ENCODE assay signal across 1 cellular context in the genomic region with DNA sequence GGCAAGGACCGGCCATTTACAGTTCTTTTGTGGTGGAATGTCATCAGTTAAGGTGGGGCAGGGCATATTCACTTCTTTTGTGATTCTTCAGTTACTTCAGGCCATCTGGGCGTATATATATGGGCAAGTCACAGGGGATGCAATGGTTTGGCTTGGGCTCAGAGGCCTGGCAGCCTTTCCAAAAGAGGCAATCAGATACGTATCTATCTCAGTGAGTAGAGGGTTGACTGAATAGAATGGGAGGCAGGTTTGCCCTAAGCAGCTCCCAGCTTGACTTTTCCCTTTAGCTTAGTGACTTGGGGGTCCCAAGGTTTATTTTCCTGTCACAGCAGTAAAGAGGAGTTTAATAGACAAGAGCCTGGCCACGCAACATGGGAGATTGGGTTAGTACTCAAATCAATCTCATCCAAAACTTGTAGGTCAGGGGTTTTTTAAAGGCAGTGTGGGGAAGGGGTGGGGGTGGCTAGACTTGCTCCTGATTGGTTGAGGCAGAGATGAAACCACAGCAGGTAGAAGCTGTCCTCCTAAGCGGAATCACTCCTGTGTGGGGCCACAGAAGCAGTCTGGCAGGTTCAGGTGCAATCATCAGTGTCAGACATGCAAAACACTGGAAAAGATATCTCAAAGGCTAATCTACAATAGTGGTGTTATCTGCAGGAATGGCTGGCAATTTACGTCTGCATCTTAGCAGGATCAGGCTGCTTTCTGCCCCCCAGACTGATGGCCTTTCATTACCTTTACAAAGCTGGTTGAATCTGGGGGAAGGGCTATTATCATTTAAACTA.
TF ChIP-seq lines count a peak whose summit lies in the region.

No MANE protein-coding gene starts in this region.

TF ChIP-seq in GM23338, 12 proteins besides CTCF, POLR2A, EP300 and RAD21:
- TF ChIP-seq POLR2AphosphoS5 (IDR thresholded peaks at IDR 0.05; ENCODE audit: low read depth) = peak; percentile 79
- TF ChIP-seq CREB1 (CRISPR knock-in tag; IDR thresholded peaks at IDR 0.05; ENCODE audit: low read depth) = peak; percentile 47
- TF ChIP-seq STAT1 (IDR thresholded peaks at IDR 0.05; ENCODE audit: unreplicated experiment) = no peak
- no peak for TF ChIP-seq EZH2phosphoT487 (IDR thresholded peaks at IDR 0.05; ENCODE audit: unreplicated experiment)
- TF ChIP-seq, protein P1, sequence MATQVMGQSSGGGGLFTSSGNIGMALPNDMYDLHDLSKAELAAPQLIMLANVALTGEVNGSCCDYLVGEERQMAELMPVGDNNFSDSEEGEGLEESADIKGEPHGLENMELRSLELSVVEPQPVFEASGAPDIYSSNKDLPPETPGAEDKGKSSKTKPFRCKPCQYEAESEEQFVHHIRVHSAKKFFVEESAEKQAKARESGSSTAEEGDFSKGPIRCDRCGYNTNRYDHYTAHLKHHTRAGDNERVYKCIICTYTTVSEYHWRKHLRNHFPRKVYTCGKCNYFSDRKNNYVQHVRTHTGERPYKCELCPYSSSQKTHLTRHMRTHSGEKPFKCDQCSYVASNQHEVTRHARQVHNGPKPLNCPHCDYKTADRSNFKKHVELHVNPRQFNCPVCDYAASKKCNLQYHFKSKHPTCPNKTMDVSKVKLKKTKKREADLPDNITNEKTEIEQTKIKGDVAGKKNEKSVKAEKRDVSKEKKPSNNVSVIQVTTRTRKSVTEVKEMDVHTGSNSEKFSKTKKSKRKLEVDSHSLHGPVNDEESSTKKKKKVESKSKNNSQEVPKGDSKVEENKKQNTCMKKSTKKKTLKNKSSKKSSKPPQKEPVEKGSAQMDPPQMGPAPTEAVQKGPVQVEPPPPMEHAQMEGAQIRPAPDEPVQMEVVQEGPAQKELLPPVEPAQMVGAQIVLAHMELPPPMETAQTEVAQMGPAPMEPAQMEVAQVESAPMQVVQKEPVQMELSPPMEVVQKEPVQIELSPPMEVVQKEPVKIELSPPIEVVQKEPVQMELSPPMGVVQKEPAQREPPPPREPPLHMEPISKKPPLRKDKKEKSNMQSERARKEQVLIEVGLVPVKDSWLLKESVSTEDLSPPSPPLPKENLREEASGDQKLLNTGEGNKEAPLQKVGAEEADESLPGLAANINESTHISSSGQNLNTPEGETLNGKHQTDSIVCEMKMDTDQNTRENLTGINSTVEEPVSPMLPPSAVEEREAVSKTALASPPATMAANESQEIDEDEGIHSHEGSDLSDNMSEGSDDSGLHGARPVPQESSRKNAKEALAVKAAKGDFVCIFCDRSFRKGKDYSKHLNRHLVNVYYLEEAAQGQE (IDR thresholded peaks at IDR 0.05; ENCODE audit: unreplicated experiment) = no peak
- no peak for TF ChIP-seq JUNB (IDR thresholded peaks at IDR 0.05; ENCODE audit: unreplicated experiment)
- TF ChIP-seq, protein P2, sequence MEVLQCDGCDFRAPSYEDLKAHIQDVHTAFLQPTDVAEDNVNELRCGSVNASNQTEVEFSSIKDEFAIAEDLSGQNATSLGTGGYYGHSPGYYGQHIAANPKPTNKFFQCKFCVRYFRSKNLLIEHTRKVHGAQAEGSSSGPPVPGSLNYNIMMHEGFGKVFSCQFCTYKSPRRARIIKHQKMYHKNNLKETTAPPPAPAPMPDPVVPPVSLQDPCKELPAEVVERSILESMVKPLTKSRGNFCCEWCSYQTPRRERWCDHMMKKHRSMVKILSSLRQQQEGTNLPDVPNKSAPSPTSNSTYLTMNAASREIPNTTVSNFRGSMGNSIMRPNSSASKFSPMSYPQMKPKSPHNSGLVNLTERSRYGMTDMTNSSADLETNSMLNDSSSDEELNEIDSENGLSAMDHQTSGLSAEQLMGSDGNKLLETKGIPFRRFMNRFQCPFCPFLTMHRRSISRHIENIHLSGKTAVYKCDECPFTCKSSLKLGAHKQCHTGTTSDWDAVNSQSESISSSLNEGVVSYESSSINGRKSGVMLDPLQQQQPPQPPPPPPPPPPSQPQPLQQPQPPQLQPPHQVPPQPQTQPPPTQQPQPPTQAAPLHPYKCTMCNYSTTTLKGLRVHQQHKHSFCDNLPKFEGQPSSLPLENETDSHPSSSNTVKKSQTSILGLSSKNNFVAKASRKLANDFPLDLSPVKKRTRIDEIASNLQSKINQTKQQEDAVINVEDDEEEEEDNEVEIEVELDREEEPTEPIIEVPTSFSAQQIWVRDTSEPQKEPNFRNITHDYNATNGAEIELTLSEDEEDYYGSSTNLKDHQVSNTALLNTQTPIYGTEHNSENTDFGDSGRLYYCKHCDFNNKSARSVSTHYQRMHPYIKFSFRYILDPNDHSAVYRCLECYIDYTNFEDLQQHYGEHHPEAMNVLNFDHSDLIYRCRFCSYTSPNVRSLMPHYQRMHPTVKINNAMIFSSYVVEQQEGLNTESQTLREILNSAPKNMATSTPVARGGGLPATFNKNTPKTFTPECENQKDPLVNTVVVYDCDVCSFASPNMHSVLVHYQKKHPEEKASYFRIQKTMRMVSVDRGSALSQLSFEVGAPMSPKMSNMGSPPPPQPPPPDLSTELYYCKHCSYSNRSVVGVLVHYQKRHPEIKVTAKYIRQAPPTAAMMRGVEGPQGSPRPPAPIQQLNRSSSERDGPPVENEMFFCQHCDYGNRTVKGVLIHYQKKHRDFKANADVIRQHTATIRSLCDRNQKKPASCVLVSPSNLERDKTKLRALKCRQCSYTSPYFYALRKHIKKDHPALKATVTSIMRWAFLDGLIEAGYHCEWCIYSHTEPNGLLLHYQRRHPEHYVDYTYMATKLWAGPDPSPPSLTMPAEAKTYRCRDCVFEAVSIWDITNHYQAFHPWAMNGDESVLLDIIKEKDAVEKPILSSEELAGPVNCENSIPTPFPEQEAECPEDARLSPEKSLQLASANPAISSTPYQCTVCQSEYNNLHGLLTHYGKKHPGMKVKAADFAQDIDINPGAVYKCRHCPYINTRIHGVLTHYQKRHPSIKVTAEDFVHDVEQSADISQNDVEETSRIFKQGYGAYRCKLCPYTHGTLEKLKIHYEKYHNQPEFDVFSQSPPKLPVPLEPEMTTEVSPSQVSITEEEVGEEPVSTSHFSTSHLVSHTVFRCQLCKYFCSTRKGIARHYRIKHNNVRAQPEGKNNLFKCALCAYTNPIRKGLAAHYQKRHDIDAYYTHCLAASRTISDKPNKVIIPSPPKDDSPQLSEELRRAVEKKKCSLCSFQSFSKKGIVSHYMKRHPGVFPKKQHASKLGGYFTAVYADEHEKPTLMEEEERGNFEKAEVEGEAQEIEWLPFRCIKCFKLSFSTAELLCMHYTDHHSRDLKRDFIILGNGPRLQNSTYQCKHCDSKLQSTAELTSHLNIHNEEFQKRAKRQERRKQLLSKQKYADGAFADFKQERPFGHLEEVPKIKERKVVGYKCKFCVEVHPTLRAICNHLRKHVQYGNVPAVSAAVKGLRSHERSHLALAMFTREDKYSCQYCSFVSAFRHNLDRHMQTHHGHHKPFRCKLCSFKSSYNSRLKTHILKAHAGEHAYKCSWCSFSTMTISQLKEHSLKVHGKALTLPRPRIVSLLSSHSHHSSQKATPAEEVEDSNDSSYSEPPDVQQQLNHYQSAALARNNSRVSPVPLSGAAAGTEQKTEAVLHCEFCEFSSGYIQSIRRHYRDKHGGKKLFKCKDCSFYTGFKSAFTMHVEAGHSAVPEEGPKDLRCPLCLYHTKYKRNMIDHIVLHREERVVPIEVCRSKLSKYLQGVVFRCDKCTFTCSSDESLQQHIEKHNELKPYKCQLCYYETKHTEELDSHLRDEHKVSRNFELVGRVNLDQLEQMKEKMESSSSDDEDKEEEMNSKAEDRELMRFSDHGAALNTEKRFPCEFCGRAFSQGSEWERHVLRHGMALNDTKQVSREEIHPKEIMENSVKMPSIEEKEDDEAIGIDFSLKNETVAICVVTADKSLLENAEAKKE (CRISPR knock-in tag; IDR thresholded peaks at IDR 0.05) = no peak
- peak; percentile 93 for TF ChIP-seq NANOG (IDR thresholded peaks at IDR 0.05; ENCODE audit: borderline replicate concordance)
- no peak for TF ChIP-seq ZNF331 (CRISPR knock-in tag; IDR thresholded peaks at IDR 0.05; ENCODE audit: low read depth)
- no peak for TF ChIP-seq ZNF114 (CRISPR knock-in tag; IDR thresholded peaks at IDR 0.05)
- TF ChIP-seq EZH2 (IDR thresholded peaks at IDR 0.05; ENCODE audit: low read depth, unreplicated experiment) = no peak
- TF ChIP-seq, protein P3, sequence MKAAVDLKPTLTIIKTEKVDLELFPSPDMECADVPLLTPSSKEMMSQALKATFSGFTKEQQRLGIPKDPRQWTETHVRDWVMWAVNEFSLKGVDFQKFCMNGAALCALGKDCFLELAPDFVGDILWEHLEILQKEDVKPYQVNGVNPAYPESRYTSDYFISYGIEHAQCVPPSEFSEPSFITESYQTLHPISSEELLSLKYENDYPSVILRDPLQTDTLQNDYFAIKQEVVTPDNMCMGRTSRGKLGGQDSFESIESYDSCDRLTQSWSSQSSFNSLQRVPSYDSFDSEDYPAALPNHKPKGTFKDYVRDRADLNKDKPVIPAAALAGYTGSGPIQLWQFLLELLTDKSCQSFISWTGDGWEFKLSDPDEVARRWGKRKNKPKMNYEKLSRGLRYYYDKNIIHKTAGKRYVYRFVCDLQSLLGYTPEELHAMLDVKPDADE (IDR thresholded peaks at IDR 0.05) = no peak
